Comparison of ENCODE assay signal across 8 cellular contexts in genomic region chr7:23106491-23106800, GRCh38. TPM values are rescaled to one million over a fixed set of nuclear protein-coding genes. Genes with fewer than 3 reads are reported as not detected.
DNase-seq lines count a peak whose midpoint lies in the region; ATAC-seq, FAIRE-seq and TF ChIP-seq lines count a peak whose summit lies in the region.

No MANE protein-coding gene starts in this region.

- H3K4me3 ChIP-seq in GM23248 (peak overlapping the region; percentile 95), astrocyte (ENCODE audit: insufficient read depth, low read depth, low read length) (peak overlapping the region; percentile 99), iPS-20b (ENCODE audit: low read length) (peak overlapping the region; percentile 96), smooth muscle cell (peak overlapping the region; percentile 97)

- no peaks in the 10 kb centered on the region for H4K20me1 ChIP-seq in GM23248 (ENCODE audit: insufficient read depth)
- peaks cover 43% of the 10 kb centered on the region for H4K20me1 ChIP-seq in astrocyte (ENCODE audit: insufficient read depth, low read length)
- peaks cover 43% of the 10 kb centered on the region for H4K20me1 ChIP-seq in smooth muscle cell (ENCODE audit: low read depth)

- peaks cover 2% of the 10 kb centered on the region for H3K36me3 Mint-ChIP-seq in astrocyte (ENCODE audit: low read depth, unreplicated experiment)

- no peaks in the 10 kb centered on the region for H3K9me3 Mint-ChIP-seq in astrocyte (ENCODE audit: unreplicated experiment)

- TF ChIP-seq CTCF in GM10266 (IDR thresholded peaks at IDR 0.05; ENCODE audit: control insufficient read depth, insufficient read depth, low read depth, missing control alignments) (no peak), astrocyte (IDR thresholded peaks at IDR 0.05; ENCODE audit: insufficient read depth, low read depth, low read length) (no peak), smooth muscle cell (IDR thresholded peaks at IDR 0.05; ENCODE audit: borderline replicate concordance, insufficient read depth, poor library complexity, severe bottlenecking) (no peak)

- peak overlapping the region; percentile 71 for H3K27ac Mint-ChIP-seq in astrocyte (ENCODE audit: unreplicated experiment)

- ATAC-seq in HG03565 (IDR thresholded peaks at IDR 0.05; ENCODE audit: unreplicated experiment) = no peak

- no peaks in the 10 kb centered on the region for H3K27me3 ChIP-seq in GM23248 (replicated peaks; ENCODE audit: insufficient read depth)
- no peaks in the 10 kb centered on the region for H3K27me3 ChIP-seq in astrocyte (ENCODE audit: insufficient read depth, low read length)
- no peaks in the 10 kb centered on the region for H3K27me3 ChIP-seq in iPS-20b (ENCODE audit: insufficient read depth, low read length)
- H3K27me3 ChIP-seq in smooth muscle cell (ENCODE audit: low read depth) = no peaks in the 10 kb centered on the region

- FAIRE-seq in astrocyte (lab: Jason Lieb, UNC) = no peak

- in situ Hi-C loops in GM23248 (cut with MboI) = no loop called here

- H3F3A ChIP-seq in GM23248 (ENCODE audit: insufficient read depth) (0 out of 2 replicates have a peak, but pooled peaks cover 8% of the 10 kb centered on the region), smooth muscle cell (ENCODE audit: low read depth) (no peaks in the 10 kb centered on the region)

- H3K4me3 Mint-ChIP-seq in astrocyte (ENCODE audit: unreplicated experiment) = peak overlapping the region; percentile 96

- no peaks in the 10 kb centered on the region for H3K9me3 ChIP-seq in GM23248 (ENCODE audit: low read depth)
- peaks cover 5% of the 10 kb centered on the region for H3K9me3 ChIP-seq in astrocyte (ENCODE audit: insufficient read depth, low read depth, low read length)
- H3K9me3 ChIP-seq in iPS-20b (ENCODE audit: insufficient read depth, low read depth, low read length) = no peaks in the 10 kb centered on the region
- peaks cover 6% of the 10 kb centered on the region for H3K9me3 ChIP-seq in smooth muscle cell (replicated peaks; ENCODE audit: low read depth)

- H3K4me1 Mint-ChIP-seq in astrocyte (ENCODE audit: low read depth, unreplicated experiment) = peaks cover 7% of the 10 kb centered on the region

- H3K27me3 Mint-ChIP-seq in astrocyte (ENCODE audit: low read depth, unreplicated experiment) = no peaks in the 10 kb centered on the region

- H3K9ac ChIP-seq in GM23248 (peak overlapping the region; percentile 92), astrocyte (ENCODE audit: low read length) (peak overlapping the region; percentile 96), iPS-20b (ENCODE audit: low read depth, low read length) (peak overlapping the region; percentile 92), smooth muscle cell (ENCODE audit: low read depth) (peak overlapping the region; percentile 84)

- no peaks in the 10 kb centered on the region for H3K36me3 ChIP-seq in GM23248 (ENCODE audit: low read depth)
- H3K36me3 ChIP-seq in astrocyte (ENCODE audit: insufficient read depth, low read length) = no peaks in the 10 kb centered on the region
- no peaks in the 10 kb centered on the region; the same call in 1 of the 2 replicates for H3K36me3 ChIP-seq in iPS-20b (ENCODE audit: insufficient read depth, low read depth, low read length)
- no peaks in the 10 kb centered on the region for H3K36me3 ChIP-seq in smooth muscle cell (ENCODE audit: low read depth)

- H2AFZ ChIP-seq in GM23248 (peak overlapping the region; percentile 99), astrocyte (ENCODE audit: low read depth, low read length) (peak overlapping the region; percentile 96), smooth muscle cell (ENCODE audit: low read depth) (peak overlapping the region; percentile 97)

- DNase-seq in GM10266 (ENCODE audit: extremely low spot score) (peak; percentile 10), GM23248 (no peak), NCI-H1105 treated with DMSO at 0.1 percent for 48 hours (lab: John Stamatoyannopoulos, UW) (peak; percentile 72), astrocyte (ENCODE audit: low read depth) (peak; percentile 28), smooth muscle cell (lab: John Stamatoyannopoulos, UW; ENCODE audit: unreplicated experiment) (no peak), NCI-H2196 (lab: John Stamatoyannopoulos, UW; ENCODE audit: unreplicated experiment) (no peak)

- H3K4me1 ChIP-seq in GM23248 (ENCODE audit: insufficient read depth) = peaks cover 18% of the 10 kb centered on the region
- H3K4me1 ChIP-seq in astrocyte (ENCODE audit: insufficient read depth, low read length) = peaks cover 8% of the 10 kb centered on the region
- H3K4me1 ChIP-seq in iPS-20b (ENCODE audit: insufficient read depth, low read length) = peaks cover 20% of the 10 kb centered on the region
- H3K4me1 ChIP-seq in smooth muscle cell (ENCODE audit: low read depth) = peaks cover 15% of the 10 kb centered on the region

- WGBS in GM23248 (ENCODE audit: low coverage in 1 of 2, low lambda C conversion rate in 2 of 2, missing lambda C conversion rate in 2 of 2), 2 experiments = 1 to 5% methylated on average over 11 of the region's 11 CpGs
- 1% methylated on average over 11 of the region's 11 CpGs for WGBS in smooth muscle cell (ENCODE audit: low lambda C conversion rate)

- peaks cover 50% of the 10 kb centered on the region for H3K79me2 ChIP-seq in GM23248 (ENCODE audit: insufficient read depth)
- H3K79me2 ChIP-seq in astrocyte (ENCODE audit: insufficient read depth, low read length) = peaks cover 52% of the 10 kb centered on the region
- peaks cover 45% of the 10 kb centered on the region for H3K79me2 ChIP-seq in smooth muscle cell (ENCODE audit: low read depth)

- H3K9me2 ChIP-seq in GM23248 (ENCODE audit: insufficient read depth) = no peaks in the 10 kb centered on the region

- H3K4me2 ChIP-seq in GM23248 (ENCODE audit: unreplicated experiment) (peak overlapping the region; percentile 94), astrocyte (ENCODE audit: low read length) (peak overlapping the region; percentile 93), smooth muscle cell (peak overlapping the region; percentile 95)

- H3K27ac ChIP-seq in GM23248 = peak overlapping the region; percentile 88
- peak overlapping the region; percentile 89 for H3K27ac ChIP-seq in astrocyte (ENCODE audit: low read depth, low read length)
- peak overlapping the region; percentile 79 for H3K27ac ChIP-seq in iPS-20b (ENCODE audit: low read length)
- H3K27ac ChIP-seq in smooth muscle cell (ENCODE audit: low read depth) = peak overlapping the region; percentile 73

RNA-seq across cellular contexts. Expression of gene KLHL7, which starts 0.9 kb away (rescaled TPM):
- 34.9 and 57.7 TPM in 2 replicates for total RNA-seq in GM23248 (2014; rRNA removed; shearing (Covaris generic))
- polyA plus RNA-seq in GM23248 (2016; fragmentation: Nextera tagmentation; extraction: Ambion mirVana) (33.9 and 39.6 TPM in 2 replicates), smooth muscle cell (29.1 and 40.1 TPM in 2 replicates)
- total RNA-seq in astrocyte (34.6 and 38.7 TPM in 2 replicates), smooth muscle cell (56.4 and 70.0 TPM in 2 replicates)

Comparison
In these comparisons a context has a peak if more than half of its experiments do, and no peak if none do; other contexts are left out.
1. DNase-seq: peak in GM10266 (single experiment), NCI-H1105 treated with DMSO at 0.1 percent for 48 hours (single experiment) and astrocyte (single experiment); none in GM23248 (single experiment), smooth muscle cell (single experiment) and NCI-H2196 (single experiment).
2. Peak in every context shown above with its lines, with median percentiles within 50 percentile points of each other: H2AFZ ChIP-seq, H3K27ac ChIP-seq, H3K4me2 ChIP-seq, H3K4me3 ChIP-seq and H3K9ac ChIP-seq.